12 cellular contexts compared by ENCODE assay signal in genomic region chr5:145246961-145247744, GRCh38.
A peak's percentile ranks its signal among the peaks of the same experiment; 100 is the strongest.
DNase-seq lines count a peak whose midpoint lies in the region; ATAC-seq and TF ChIP-seq lines count a peak whose summit lies in the region.
"Had no signal": no experiment of that assay in that cellular context is flagged by ENCODE, and none has a peak within 500 bp of the region (broad histone marks: within the 10 kb centered on the region; RNA-seq: fewer than 3 reads in every experiment).

No MANE protein-coding gene starts in this region.

- no peaks in the 10 kb centered on the region for H3K27me3 ChIP-seq in brain microvascular endothelial cell (replicated peaks)
- H3K27me3 ChIP-seq in osteoblast (ENCODE audit: insufficient read depth, low read length), result no peaks in the 10 kb centered on the region
- H3K27me3 ChIP-seq: stomach had no signal

- H3K4me3 ChIP-seq in brain microvascular endothelial cell (ENCODE audit: low read depth, low read length), result no peak overlapping the region
- H3K4me3 ChIP-seq in osteoblast (ENCODE audit: insufficient read depth, low read length), result no peak overlapping the region
- H3K4me3 ChIP-seq: K562, stomach had no signal

- peak; percentile 70 for ATAC-seq in GM18498 (IDR thresholded peaks at IDR 0.05; ENCODE audit: unreplicated experiment)
- peak; percentile 79 for ATAC-seq in HG03442 (IDR thresholded peaks at IDR 0.05; ENCODE audit: unreplicated experiment)
- no peak for ATAC-seq in HG03039 (IDR thresholded peaks at IDR 0.05; ENCODE audit: unreplicated experiment)
- ATAC-seq: K562 had no signal

- DNase-seq in brain microvascular endothelial cell (peak; percentile 45), osteoblast (ENCODE audit: insufficient read length, low spot score, missing footprints) (no peak), ecto neural progenitor cell (ENCODE audit: low spot score) (no peak), NCI-H2227 (lab: John Stamatoyannopoulos, UW; ENCODE audit: unreplicated experiment) (no peak)
- DNase-seq: activated CD4-positive, alpha-beta T cell treated with anti-CD3 and anti-CD28 coated beads, Interleukin-2, amount 50 U/mL, for 4 hours; activated gamma-delta T cell; NCI-H187 treated with DMSO at 0.1 percent for 48 hours; stomach had no signal

- no peaks in the 10 kb centered on the region for H4K20me1 ChIP-seq in osteoblast (ENCODE audit: insufficient read depth, low read length)

- no peaks in the 10 kb centered on the region for H3K79me2 ChIP-seq in osteoblast (ENCODE audit: insufficient read depth, low read length)

- peak overlapping the region; percentile 8 for H3K4me2 ChIP-seq in osteoblast (ENCODE audit: insufficient read depth, low read length)

- in situ Hi-C loops in brain microvascular endothelial cell (cut with HindIII; ENCODE audit: low pct_ligation_motif_present, low sequenced_read_pairs), result no loop called here

- H2AFZ ChIP-seq in osteoblast (ENCODE audit: low read length), result peak overlapping the region; percentile 60

- H3K27ac ChIP-seq in brain microvascular endothelial cell, result peak overlapping the region; percentile 16
- peak overlapping the region; percentile 92 for H3K27ac ChIP-seq in osteoblast (ENCODE audit: low read depth, low read length)
- H3K27ac ChIP-seq: stomach had no signal

- no peaks in the 10 kb centered on the region for H3K9me3 ChIP-seq in osteoblast (ENCODE audit: low read depth, low read length)
- H3K9me3 ChIP-seq: stomach had no signal

- H3K36me3 ChIP-seq in brain microvascular endothelial cell (replicated peaks) (no peaks in the 10 kb centered on the region), osteoblast (ENCODE audit: insufficient read depth, low read length) (no peaks in the 10 kb centered on the region)
- H3K36me3 ChIP-seq: stomach had no signal

- TF ChIP-seq CTCF in brain microvascular endothelial cell (IDR thresholded peaks at IDR 0.05; ENCODE audit: low read depth, low read length, missing control alignments) (no peak), osteoblast (IDR thresholded peaks at IDR 0.05; ENCODE audit: extremely low read depth, low read depth, low read length) (no peak)

- H3K4me1 ChIP-seq in osteoblast (ENCODE audit: insufficient read depth, low read length), result peaks cover 40% of the 10 kb centered on the region
- H3K4me1 ChIP-seq: stomach had no signal
